ENCODE assay signal across 1 cellular context in genomic region chr6:36862164-36862847, GRCh38.
TF ChIP-seq lines count a peak whose summit lies in the region.

No MANE protein-coding gene starts in this region.

TF ChIP-seq in WTC11, 78 proteins besides CTCF, POLR2A, EP300 and RAD21 (continued from another document):
- TF ChIP-seq ZNF532 (CRISPR knock-in tag; IDR thresholded peaks at IDR 0.05; ENCODE audit: borderline replicate concordance) = no peak
- no peak for TF ChIP-seq KAT7 (CRISPR knock-in tag; IDR thresholded peaks at IDR 0.05; ENCODE audit: borderline replicate concordance)
- TF ChIP-seq USF2 (CRISPR knock-in tag; IDR thresholded peaks at IDR 0.05) = no peak
- TF ChIP-seq ZBTB21 (CRISPR knock-in tag; IDR thresholded peaks at IDR 0.05; ENCODE audit: borderline replicate concordance) = no peak
- TF ChIP-seq ATF2 (CRISPR knock-in tag; IDR thresholded peaks at IDR 0.05; ENCODE audit: borderline replicate concordance, low read depth) = no peak
TF ChIP-seq in WTC11: peak in this region for 0.
